18 cellular contexts compared by ENCODE assay signal in the genomic region with DNA sequence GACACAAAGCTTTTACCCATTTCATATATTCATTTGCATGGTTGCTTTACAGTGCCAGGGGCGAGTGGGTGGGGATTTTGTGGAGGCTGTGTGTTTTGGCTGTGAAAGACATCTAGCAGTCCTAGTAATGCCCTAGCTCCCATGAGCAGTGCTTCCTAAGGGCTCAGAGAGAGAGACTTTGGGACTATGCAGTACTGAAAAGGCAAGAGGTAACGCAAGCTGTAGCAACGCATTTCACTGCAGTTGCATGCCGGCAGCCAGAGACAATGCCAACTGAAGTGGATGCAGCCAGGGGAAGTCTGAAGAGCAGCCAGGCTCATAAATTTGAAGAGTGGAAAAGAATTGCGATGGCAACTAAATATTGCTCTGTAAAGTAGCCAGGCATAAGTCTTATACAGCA. TPM values are rescaled to one million over a fixed set of nuclear protein-coding genes. Genes with fewer than 3 reads are reported as not detected.
DNase-seq lines count a peak whose midpoint lies in the region; ATAC-seq and TF ChIP-seq lines count a peak whose summit lies in the region.
"Had no signal": no experiment of that assay in that cellular context is flagged by ENCODE, and none has a peak within 500 bp of the region (broad histone marks: within the 10 kb centered on the region; RNA-seq: fewer than 3 reads in every experiment).

No MANE protein-coding gene starts in this region.

- no peaks in the 10 kb centered on the region for H3K36me3 ChIP-seq in osteoblast (ENCODE audit: insufficient read depth, low read length)
- H3K36me3 ChIP-seq in aorta (ENCODE audit: control insufficient read depth in 1 of 2, insufficient read depth in 2 of 2, low read length in 1 of 2), result no peaks in the 10 kb centered on the region
- H3K36me3 ChIP-seq: BLaER1 treated with 17β-estradiol and CSF1 and Interleukin-3, amounts not matched to agents 10 nM and 100 nM had no signal

- CTCF ChIA-PET in CD4-positive, alpha-beta T cell (lab: Charles Lee), result no interaction called here
- CTCF ChIA-PET in MCF 10A (lab: Yijun Ruan, JAX), result no interaction called here

- H3K9me3 Mint-ChIP-seq in CD4-positive, alpha-beta T cell, result peaks cover 2% of the 10 kb centered on the region
- H3K9me3 Mint-ChIP-seq in MCF 10A (ENCODE audit: unreplicated experiment), result peaks cover 50% of the 10 kb centered on the region
- H3K9me3 Mint-ChIP-seq: H9 had no signal

- POLR2A ChIA-PET in CD4-positive, alpha-beta T cell (lab: Charles Lee), result no interaction called here
- POLR2A ChIA-PET in MCF 10A (lab: Yijun Ruan, JAX), result no interaction called here

- H3K27ac ChIP-seq in osteoblast (ENCODE audit: low read depth, low read length) (no peak overlapping the region), aorta (ENCODE audit: low read depth in 1 of 2, low read length in 2 of 2) (no peak overlapping the region)
- no peak overlapping the region for H3K27ac ChIP-seq in CD4-positive, alpha-beta T cell (ENCODE audit: low read depth, low read length)
- H3K27ac ChIP-seq: BLaER1 treated with 17β-estradiol and CSF1 and Interleukin-3, amounts not matched to agents 10 nM and 100 nM; HL-60 had no signal

- DNase-seq in LNCaP clone FGC (ENCODE audit: low read depth) (peak; percentile 8), fibroblast of gingiva (ENCODE audit: low read depth) (peak; percentile 25), osteoblast (ENCODE audit: insufficient read length, low spot score, missing footprints) (no peak), aorta (no peak), MCF 10A (ENCODE audit: unreplicated experiment) (no peak), NCI-H146 treated with DMSO at 0.1 percent for 48 hours (lab: John Stamatoyannopoulos, UW; ENCODE audit: unreplicated experiment) (no peak)
- DNase-seq in CD4-positive, alpha-beta T cell, result no peak
- DNase-seq: DMS153, EL, H9, KBM-7, NCI-H1105 treated with DMSO at 0.1 percent for 48 hours, NCI-H2029, NCI-H510A treated with DMSO at 0.1 percent for 48 hours, SIG-M5 had no signal

- H3K4me3 ChIP-seq in LNCaP clone FGC (ENCODE audit: low read depth, low read length), result no peak overlapping the region
- H3K4me3 ChIP-seq in osteoblast (ENCODE audit: insufficient read depth, low read length), result no peak overlapping the region
- no peak overlapping the region for H3K4me3 ChIP-seq in aorta (ENCODE audit: low read length in 2 of 2)
- H3K4me3 ChIP-seq: BLaER1 treated with 17β-estradiol and CSF1 and Interleukin-3, amounts not matched to agents 10 nM and 100 nM had no signal

- BruUV-seq in MCF 10A (replicated peaks; lab: Mats Ljungman, UMichigan), result no TSS peak

- H3K4me1 Mint-ChIP-seq in CD4-positive, alpha-beta T cell (ENCODE audit: low read depth), result no peaks in the 10 kb centered on the region
- no peaks in the 10 kb centered on the region for H3K4me1 Mint-ChIP-seq in MCF 10A (ENCODE audit: insufficient read depth, unreplicated experiment)

- H3K27me3 ChIP-seq in osteoblast (ENCODE audit: insufficient read depth, low read length) (no peaks in the 10 kb centered on the region), aorta (ENCODE audit: control insufficient read depth in 1 of 2, insufficient read depth in 2 of 2, low read length in 1 of 2) (peaks cover 0 to 2% of the 10 kb centered on the region in 2 donors)
- no peaks in the 10 kb centered on the region for H3K27me3 ChIP-seq in CD4-positive, alpha-beta T cell (ENCODE audit: control insufficient read depth, insufficient read depth, low read length)
- H3K27me3 ChIP-seq: BLaER1 treated with 17β-estradiol and CSF1 and Interleukin-3, amounts not matched to agents 10 nM and 100 nM had no signal

- 5 to 8% methylated on average over 5 of the region's 5 CpGs for WGBS in aorta, 2 donors

- no peak overlapping the region for H3K4me3 Mint-ChIP-seq in CD4-positive, alpha-beta T cell
- H3K4me3 Mint-ChIP-seq in MCF 10A (ENCODE audit: unreplicated experiment), result no peak overlapping the region
- H3K4me3 Mint-ChIP-seq: H9 had no signal

- no peaks in the 10 kb centered on the region for H3K79me2 ChIP-seq in osteoblast (ENCODE audit: insufficient read depth, low read length)

- H3K36me3 Mint-ChIP-seq in CD4-positive, alpha-beta T cell (ENCODE audit: low read depth), result no peaks in the 10 kb centered on the region
- H3K36me3 Mint-ChIP-seq in MCF 10A (ENCODE audit: insufficient read depth, unreplicated experiment), result no peaks in the 10 kb centered on the region

- H4K20me1 ChIP-seq in osteoblast (ENCODE audit: insufficient read depth, low read length), result no peaks in the 10 kb centered on the region
- H4K20me1 ChIP-seq: BLaER1 treated with 17β-estradiol and CSF1 and Interleukin-3, amounts not matched to agents 10 nM and 100 nM had no signal

- H3K27me3 Mint-ChIP-seq in CD4-positive, alpha-beta T cell, result no peaks in the 10 kb centered on the region
- no peaks in the 10 kb centered on the region for H3K27me3 Mint-ChIP-seq in MCF 10A (ENCODE audit: insufficient read depth, unreplicated experiment)

- peak; percentile 61 for ATAC-seq in aorta (ENCODE audit: low FRiP score)
- ATAC-seq in CD4-positive, alpha-beta T cell (ENCODE audit: poor library complexity), result no peak

- H3K4me2 ChIP-seq in osteoblast (ENCODE audit: insufficient read depth, low read length), result peak overlapping the region; percentile 16
- H3K4me2 ChIP-seq: BLaER1 treated with 17β-estradiol and CSF1 and Interleukin-3, amounts not matched to agents 10 nM and 100 nM had no signal

- TF ChIP-seq CTCF in LNCaP clone FGC (IDR thresholded peaks at IDR 0.05; ENCODE audit: control insufficient read depth, extremely low read depth, insufficient read depth), result no peak
- TF ChIP-seq CTCF in osteoblast (IDR thresholded peaks at IDR 0.05; ENCODE audit: extremely low read depth, low read depth, low read length), result no peak
- no peak for TF ChIP-seq CTCF in CD4-positive, alpha-beta T cell (IDR thresholded peaks at IDR 0.05)
- TF ChIP-seq CTCF in MCF 10A (IDR thresholded peaks at IDR 0.05; ENCODE audit: unreplicated experiment), result no peak

- H3K4me1 ChIP-seq in osteoblast (ENCODE audit: insufficient read depth, low read length) (peaks cover 15% of the 10 kb centered on the region), aorta (ENCODE audit: control insufficient read depth in 1 of 2, insufficient read depth in 2 of 2, low read length in 2 of 2) (peaks cover 0 to 3% of the 10 kb centered on the region in 2 donors)

- no peaks in the 10 kb centered on the region for H3K9me3 ChIP-seq in osteoblast (ENCODE audit: low read depth, low read length)
- no peaks in the 10 kb centered on the region for H3K9me3 ChIP-seq in aorta (ENCODE audit: control insufficient read depth, low read length)
- no peaks in the 10 kb centered on the region for H3K9me3 ChIP-seq in CD4-positive, alpha-beta T cell (ENCODE audit: control insufficient read depth, low read length)

- intact Hi-C loops in aorta (cut with DNase I), result no loop called here
- intact Hi-C loops in CD4-positive, alpha-beta T cell (cut with DNase I, micrococcal nuclease), result no loop called here
- intact Hi-C loops in MCF 10A (cut with micrococcal nuclease), result no loop called here

- H2AFZ ChIP-seq in osteoblast (ENCODE audit: low read length), result peak overlapping the region; percentile 70

- no peak overlapping the region for H3K27ac Mint-ChIP-seq in CD4-positive, alpha-beta T cell
- no peak overlapping the region for H3K27ac Mint-ChIP-seq in MCF 10A (ENCODE audit: low read depth, unreplicated experiment)
- H3K27ac Mint-ChIP-seq: H9 had no signal

RNA-seq across cellular contexts. Expression of gene ATP10A, which starts 27.4 kb away (rescaled TPM):
- total RNA-seq in osteoblast, result 26.5 and 32.9 TPM in 2 replicates
- 10 to 100 TPM; 19.9 to 55.0 TPM for total RNA-seq in aorta
- 10 to 100 TPM in 1 of 2 donors, 1 to 10 TPM in 1; 3.6 to 24.4 TPM for polyA plus RNA-seq in aorta
- total RNA-seq in CD4-positive, alpha-beta T cell, result 10 to 100 TPM; 30.0 to 30.4 TPM
- not detected in 2 replicates for total RNA-seq in MCF 10A (2022)
- total RNA-seq: M059J had no signal

Comparison
In these comparisons a context has a peak if more than half of its experiments do, and no peak if none do; other contexts are left out.
1. DNase-seq: peak in LNCaP clone FGC (single experiment) and fibroblast of gingiva (single experiment); none in osteoblast (single experiment), aorta (0 of 2), CD4-positive, alpha-beta T cell (0 of 10), MCF 10A (single experiment) and NCI-H146 treated with DMSO at 0.1 percent for 48 hours (single experiment).
2. RNA of gene ATP10A, which starts 27.4 kb away (total RNA-seq): 19.9 to 55.0 TPM in aorta, 26.5 to 32.9 TPM in osteoblast and 30.0 to 30.4 TPM in CD4-positive, alpha-beta T cell; not detected in MCF 10A; every median in the first group is over 10 times any median in the second.